In the genomic region with DNA sequence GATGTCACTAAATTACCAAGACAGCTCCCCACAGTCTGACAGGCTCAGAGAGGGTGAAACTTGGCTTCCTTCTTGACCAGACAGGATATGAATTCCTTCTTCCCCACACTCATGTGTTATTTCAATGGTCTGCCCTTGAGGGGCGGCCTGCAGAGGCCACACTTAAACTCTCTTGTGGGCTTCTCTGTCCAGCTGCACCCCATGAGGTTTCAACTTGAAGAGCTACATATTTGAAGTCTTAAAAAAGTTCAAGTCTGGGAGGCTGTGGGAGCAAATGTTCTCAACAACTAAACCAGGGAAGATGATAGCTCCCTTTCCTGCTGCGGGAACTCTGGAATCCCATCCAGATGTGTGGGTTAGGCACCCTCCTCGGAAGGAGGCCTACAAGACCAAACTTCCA, we compare ENCODE assay signal across 1 cellular context.
TF ChIP-seq lines count a peak whose summit lies in the region.

No MANE protein-coding gene starts in this region.

TF ChIP-seq in H1, 55 proteins besides CTCF, POLR2A, EP300 and RAD21 (continued from another document):
- TF ChIP-seq, protein P1, sequence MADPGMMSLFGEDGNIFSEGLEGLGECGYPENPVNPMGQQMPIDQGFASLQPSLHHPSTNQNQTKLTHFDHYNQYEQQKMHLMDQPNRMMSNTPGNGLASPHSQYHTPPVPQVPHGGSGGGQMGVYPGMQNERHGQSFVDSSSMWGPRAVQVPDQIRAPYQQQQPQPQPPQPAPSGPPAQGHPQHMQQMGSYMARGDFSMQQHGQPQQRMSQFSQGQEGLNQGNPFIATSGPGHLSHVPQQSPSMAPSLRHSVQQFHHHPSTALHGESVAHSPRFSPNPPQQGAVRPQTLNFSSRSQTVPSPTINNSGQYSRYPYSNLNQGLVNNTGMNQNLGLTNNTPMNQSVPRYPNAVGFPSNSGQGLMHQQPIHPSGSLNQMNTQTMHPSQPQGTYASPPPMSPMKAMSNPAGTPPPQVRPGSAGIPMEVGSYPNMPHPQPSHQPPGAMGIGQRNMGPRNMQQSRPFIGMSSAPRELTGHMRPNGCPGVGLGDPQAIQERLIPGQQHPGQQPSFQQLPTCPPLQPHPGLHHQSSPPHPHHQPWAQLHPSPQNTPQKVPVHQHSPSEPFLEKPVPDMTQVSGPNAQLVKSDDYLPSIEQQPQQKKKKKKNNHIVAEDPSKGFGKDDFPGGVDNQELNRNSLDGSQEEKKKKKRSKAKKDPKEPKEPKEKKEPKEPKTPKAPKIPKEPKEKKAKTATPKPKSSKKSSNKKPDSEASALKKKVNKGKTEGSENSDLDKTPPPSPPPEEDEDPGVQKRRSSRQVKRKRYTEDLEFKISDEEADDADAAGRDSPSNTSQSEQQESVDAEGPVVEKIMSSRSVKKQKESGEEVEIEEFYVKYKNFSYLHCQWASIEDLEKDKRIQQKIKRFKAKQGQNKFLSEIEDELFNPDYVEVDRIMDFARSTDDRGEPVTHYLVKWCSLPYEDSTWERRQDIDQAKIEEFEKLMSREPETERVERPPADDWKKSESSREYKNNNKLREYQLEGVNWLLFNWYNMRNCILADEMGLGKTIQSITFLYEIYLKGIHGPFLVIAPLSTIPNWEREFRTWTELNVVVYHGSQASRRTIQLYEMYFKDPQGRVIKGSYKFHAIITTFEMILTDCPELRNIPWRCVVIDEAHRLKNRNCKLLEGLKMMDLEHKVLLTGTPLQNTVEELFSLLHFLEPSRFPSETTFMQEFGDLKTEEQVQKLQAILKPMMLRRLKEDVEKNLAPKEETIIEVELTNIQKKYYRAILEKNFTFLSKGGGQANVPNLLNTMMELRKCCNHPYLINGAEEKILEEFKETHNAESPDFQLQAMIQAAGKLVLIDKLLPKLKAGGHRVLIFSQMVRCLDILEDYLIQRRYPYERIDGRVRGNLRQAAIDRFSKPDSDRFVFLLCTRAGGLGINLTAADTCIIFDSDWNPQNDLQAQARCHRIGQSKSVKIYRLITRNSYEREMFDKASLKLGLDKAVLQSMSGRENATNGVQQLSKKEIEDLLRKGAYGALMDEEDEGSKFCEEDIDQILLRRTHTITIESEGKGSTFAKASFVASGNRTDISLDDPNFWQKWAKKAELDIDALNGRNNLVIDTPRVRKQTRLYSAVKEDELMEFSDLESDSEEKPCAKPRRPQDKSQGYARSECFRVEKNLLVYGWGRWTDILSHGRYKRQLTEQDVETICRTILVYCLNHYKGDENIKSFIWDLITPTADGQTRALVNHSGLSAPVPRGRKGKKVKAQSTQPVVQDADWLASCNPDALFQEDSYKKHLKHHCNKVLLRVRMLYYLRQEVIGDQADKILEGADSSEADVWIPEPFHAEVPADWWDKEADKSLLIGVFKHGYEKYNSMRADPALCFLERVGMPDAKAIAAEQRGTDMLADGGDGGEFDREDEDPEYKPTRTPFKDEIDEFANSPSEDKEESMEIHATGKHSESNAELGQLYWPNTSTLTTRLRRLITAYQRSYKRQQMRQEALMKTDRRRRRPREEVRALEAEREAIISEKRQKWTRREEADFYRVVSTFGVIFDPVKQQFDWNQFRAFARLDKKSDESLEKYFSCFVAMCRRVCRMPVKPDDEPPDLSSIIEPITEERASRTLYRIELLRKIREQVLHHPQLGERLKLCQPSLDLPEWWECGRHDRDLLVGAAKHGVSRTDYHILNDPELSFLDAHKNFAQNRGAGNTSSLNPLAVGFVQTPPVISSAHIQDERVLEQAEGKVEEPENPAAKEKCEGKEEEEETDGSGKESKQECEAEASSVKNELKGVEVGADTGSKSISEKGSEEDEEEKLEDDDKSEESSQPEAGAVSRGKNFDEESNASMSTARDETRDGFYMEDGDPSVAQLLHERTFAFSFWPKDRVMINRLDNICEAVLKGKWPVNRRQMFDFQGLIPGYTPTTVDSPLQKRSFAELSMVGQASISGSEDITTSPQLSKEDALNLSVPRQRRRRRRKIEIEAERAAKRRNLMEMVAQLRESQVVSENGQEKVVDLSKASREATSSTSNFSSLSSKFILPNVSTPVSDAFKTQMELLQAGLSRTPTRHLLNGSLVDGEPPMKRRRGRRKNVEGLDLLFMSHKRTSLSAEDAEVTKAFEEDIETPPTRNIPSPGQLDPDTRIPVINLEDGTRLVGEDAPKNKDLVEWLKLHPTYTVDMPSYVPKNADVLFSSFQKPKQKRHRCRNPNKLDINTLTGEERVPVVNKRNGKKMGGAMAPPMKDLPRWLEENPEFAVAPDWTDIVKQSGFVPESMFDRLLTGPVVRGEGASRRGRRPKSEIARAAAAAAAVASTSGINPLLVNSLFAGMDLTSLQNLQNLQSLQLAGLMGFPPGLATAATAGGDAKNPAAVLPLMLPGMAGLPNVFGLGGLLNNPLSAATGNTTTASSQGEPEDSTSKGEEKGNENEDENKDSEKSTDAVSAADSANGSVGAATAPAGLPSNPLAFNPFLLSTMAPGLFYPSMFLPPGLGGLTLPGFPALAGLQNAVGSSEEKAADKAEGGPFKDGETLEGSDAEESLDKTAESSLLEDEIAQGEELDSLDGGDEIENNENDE (IDR thresholded peaks at IDR 0.05; ENCODE audit: insufficient replicate concordance, low read length) = no peak
- TF ChIP-seq BACH1 (IDR thresholded peaks at IDR 0.05; ENCODE audit: low read length) = no peak
- TF ChIP-seq YY1 (IDR thresholded peaks at IDR 0.05; ENCODE audit: low read depth, low read length) = no peak
- TF ChIP-seq GABPA (IDR thresholded peaks at IDR 0.05; ENCODE audit: borderline replicate concordance, insufficient read depth, low read length) = no peak
- no peak for TF ChIP-seq KDM5A (IDR thresholded peaks at IDR 0.05; ENCODE audit: low read length)
- no peak for TF ChIP-seq NANOG (IDR thresholded peaks at IDR 0.05; ENCODE audit: insufficient read depth, low read depth, low read length, poor library complexity, severe bottlenecking)
- no peak for TF ChIP-seq BCL11A (IDR thresholded peaks at IDR 0.05; ENCODE audit: low read depth in 2 of 2, low read length in 2 of 2)
- no peak for TF ChIP-seq FOSL1 (IDR thresholded peaks at IDR 0.05; ENCODE audit: insufficient read depth, low read depth, low read length)
